Comparison of ENCODE assay signal across 11 cellular contexts in the genomic region with DNA sequence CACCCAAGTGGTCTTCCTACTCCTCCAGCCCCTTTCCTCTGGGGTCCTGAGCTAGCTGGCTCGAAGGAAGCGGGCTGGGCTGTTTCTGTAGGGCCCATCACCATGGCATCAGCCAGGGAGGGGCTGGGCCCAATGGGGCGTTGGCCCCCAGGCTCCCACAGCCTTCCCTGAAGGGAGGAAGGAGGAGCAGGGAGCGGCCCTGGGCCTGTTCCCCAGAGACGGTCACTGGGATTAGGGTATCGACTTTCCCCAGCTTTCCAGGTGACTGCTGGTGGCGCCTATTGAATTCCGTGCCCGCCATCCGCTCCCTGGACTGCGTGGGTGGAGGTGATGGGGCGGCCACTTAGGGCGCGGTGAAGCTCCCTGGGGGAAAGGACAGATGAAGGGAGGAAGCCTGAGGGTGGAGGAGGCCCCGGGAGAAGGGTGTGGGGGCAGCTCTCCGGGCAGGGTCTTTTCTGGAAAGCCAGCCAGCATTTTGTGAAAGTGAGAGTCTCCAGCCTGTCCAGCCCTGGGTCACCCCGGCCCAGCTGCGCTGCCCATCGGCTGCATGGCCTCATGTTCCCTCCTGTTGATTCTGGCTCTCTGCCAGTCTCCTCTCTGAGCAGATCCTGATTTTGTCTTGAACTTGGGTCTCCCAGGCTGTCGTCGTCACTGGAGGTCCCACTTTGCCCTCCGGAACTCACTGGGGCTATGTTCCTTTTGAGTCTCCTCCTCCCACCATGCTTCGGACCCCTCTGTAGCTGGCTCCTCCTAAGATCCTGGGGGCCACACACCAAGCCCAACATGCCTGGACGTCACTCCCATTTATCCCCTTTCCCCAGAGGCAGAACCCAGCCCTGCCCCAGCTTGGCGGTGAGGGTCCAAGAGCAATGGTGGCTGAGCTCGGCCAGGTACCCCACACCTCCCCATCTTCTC. TPM values are rescaled to one million over a fixed set of nuclear protein-coding genes. Genes with fewer than 3 reads are reported as not detected.
DNase-seq lines count a peak whose midpoint lies in the region; ATAC-seq and TF ChIP-seq lines count a peak whose summit lies in the region.
"Had no signal": no experiment of that assay in that cellular context is flagged by ENCODE, and none has a peak within 500 bp of the region (broad histone marks: within the 10 kb centered on the region; RNA-seq: fewer than 3 reads in every experiment).

No MANE protein-coding gene starts in this region.

- peaks cover 73% of the 10 kb centered on the region for H3K4me1 ChIP-seq in hepatocyte (ENCODE audit: insufficient read depth)

- 63% methylated on average over 20 of the region's 26 CpGs for WGBS in hepatocyte (ENCODE audit: low lambda C conversion rate, missing lambda C conversion rate)

- H3K27me3 ChIP-seq in hepatocyte, result no peaks in the 10 kb centered on the region

- peak overlapping the region; percentile 77 for H3K4me2 ChIP-seq in hepatocyte

- peaks cover 31% of the 10 kb centered on the region for H3K36me3 Mint-ChIP-seq in activated T-helper 17 cell treated with anti-CD3 and anti-CD28 coated beads, Interleukin-2, amount 50 U/mL, for 72 hours (ENCODE audit: low read depth)

- peaks cover 78% of the 10 kb centered on the region for H4K20me1 ChIP-seq in hepatocyte (ENCODE audit: insufficient read depth, poor library complexity, severe bottlenecking)

- no peaks in the 10 kb centered on the region for H3K9me3 ChIP-seq in hepatocyte (ENCODE audit: low read depth)

- H3K4me3 ChIP-seq in hepatocyte, result no peak overlapping the region

- H3K27ac ChIP-seq in hepatocyte, result peak overlapping the region; percentile 97

- DNase-seq in NCI-H524 (lab: John Stamatoyannopoulos, UW), result peak; percentile 31 to 56
- no peak for DNase-seq in NCI-H524 treated with DMSO at 0.1 percent for 48 hours (lab: John Stamatoyannopoulos, UW)
- no peak for DNase-seq in hepatocyte (ENCODE audit: low spot score)
- DNase-seq in stimulated activated naive CD8-positive, alpha-beta T cell treated with anti-CD3 and anti-CD28 coated beads, Interleukin-15, amount 100 ng/mL, for 72 hours, result no peak
- DNase-seq in central memory CD4-positive, alpha-beta T cell, result no peak

- H2AFZ ChIP-seq in hepatocyte, result no peak overlapping the region

- no peaks in the 10 kb centered on the region for H3K9me2 ChIP-seq in hepatocyte (replicated peaks; ENCODE audit: insufficient read depth)

- no peaks in the 10 kb centered on the region for H3K9me3 Mint-ChIP-seq in activated T-helper 17 cell treated with anti-CD3 and anti-CD28 coated beads, Interleukin-2, amount 50 U/mL, for 72 hours
- no peaks in the 10 kb centered on the region for H3K9me3 Mint-ChIP-seq in stimulated activated naive CD8-positive, alpha-beta T cell treated with anti-CD3 and anti-CD28 coated beads, Interleukin-15, amount 100 ng/mL, for 72 hours

- H3K4me1 Mint-ChIP-seq in activated T-helper 17 cell treated with anti-CD3 and anti-CD28 coated beads, Interleukin-2, amount 50 U/mL, for 72 hours, result peaks cover 31% of the 10 kb centered on the region
- peaks cover 75% of the 10 kb centered on the region for H3K4me1 Mint-ChIP-seq in stimulated activated naive CD8-positive, alpha-beta T cell treated with anti-CD3 and anti-CD28 coated beads, Interleukin-15, amount 100 ng/mL, for 72 hours

- no peak for ATAC-seq in activated T-helper 17 cell treated with anti-CD3 and anti-CD28 coated beads, Interleukin-2, amount 50 U/mL, for 72 hours (replicated peaks)
- ATAC-seq in stimulated activated naive CD8-positive, alpha-beta T cell treated with anti-CD3 and anti-CD28 coated beads, Interleukin-15, amount 100 ng/mL, for 72 hours, result no peak
- no peak for ATAC-seq in HG03439 (IDR thresholded peaks at IDR 0.05; ENCODE audit: unreplicated experiment)
- no peak for ATAC-seq in GM19467 (IDR thresholded peaks at IDR 0.05; ENCODE audit: unreplicated experiment)

- H3K4me3 Mint-ChIP-seq in activated T-helper 17 cell treated with anti-CD3 and anti-CD28 coated beads, Interleukin-2, amount 50 U/mL, for 72 hours, result peak overlapping the region; percentile 74
- H3K4me3 Mint-ChIP-seq in stimulated activated naive CD8-positive, alpha-beta T cell treated with anti-CD3 and anti-CD28 coated beads, Interleukin-15, amount 100 ng/mL, for 72 hours, result peak overlapping the region; percentile 76 to 80

- H3K36me3 ChIP-seq in hepatocyte (replicated peaks; ENCODE audit: insufficient read depth, low read depth), result no peaks in the 10 kb centered on the region

- H3K79me2 ChIP-seq in hepatocyte, result peaks cover 94% of the 10 kb centered on the region

- H3K27me3 Mint-ChIP-seq in activated T-helper 17 cell treated with anti-CD3 and anti-CD28 coated beads, Interleukin-2, amount 50 U/mL, for 72 hours, result no peaks in the 10 kb centered on the region
- H3K27me3 Mint-ChIP-seq in stimulated activated naive CD8-positive, alpha-beta T cell treated with anti-CD3 and anti-CD28 coated beads, Interleukin-15, amount 100 ng/mL, for 72 hours, result no peaks in the 10 kb centered on the region

- peak overlapping the region; percentile 83 for H3K27ac Mint-ChIP-seq in activated T-helper 17 cell treated with anti-CD3 and anti-CD28 coated beads, Interleukin-2, amount 50 U/mL, for 72 hours
- H3K27ac Mint-ChIP-seq in stimulated activated naive CD8-positive, alpha-beta T cell treated with anti-CD3 and anti-CD28 coated beads, Interleukin-15, amount 100 ng/mL, for 72 hours, result peak overlapping the region; percentile 94

- no peak for TF ChIP-seq CTCF in hepatocyte (IDR thresholded peaks at IDR 0.05; ENCODE audit: poor library complexity)

RNA-seq across cellular contexts. Expression of a gene that starts 9.8 kb away (rescaled TPM):
- 100 to 1,000 TPM in 1 of 2 donors, 10 to 100 TPM in 1; 76.2 to 160 TPM for total RNA-seq in activated T-helper 17 cell treated with anti-CD3 and anti-CD28 coated beads, Interleukin-2, amount 50 U/mL, for 72 hours
- 263 and 269 TPM in 2 replicates for total RNA-seq in hepatocyte
- polyA plus RNA-seq in hepatocyte, result 712 and 763 TPM in 2 replicates

RNA-seq across cellular contexts. Expression of a gene that starts 18.0 kb away (rescaled TPM):
- total RNA-seq in activated T-helper 17 cell treated with anti-CD3 and anti-CD28 coated beads, Interleukin-2, amount 50 U/mL, for 72 hours, result 10 to 100 TPM; 31.6 to 39.2 TPM
- total RNA-seq in hepatocyte, result 28.6 and 29.2 TPM in 2 replicates
- polyA plus RNA-seq in hepatocyte, result 34.8 and 62.9 TPM in 2 replicates

RNA-seq across cellular contexts. Expression of a gene that starts 21.1 kb away (rescaled TPM):
- 1 to 10 TPM; 2.5 to 3.4 TPM for total RNA-seq in activated T-helper 17 cell treated with anti-CD3 and anti-CD28 coated beads, Interleukin-2, amount 50 U/mL, for 72 hours
- total RNA-seq in hepatocyte, result 5.9 and 6.1 TPM in 2 replicates
- 7.0 and 11.8 TPM in 2 replicates for polyA plus RNA-seq in hepatocyte
- total RNA-seq: kidney epithelial cell had no signal

RNA-seq across cellular contexts. Expression of a gene that starts 45.5 kb away (rescaled TPM):
- total RNA-seq in activated T-helper 17 cell treated with anti-CD3 and anti-CD28 coated beads, Interleukin-2, amount 50 U/mL, for 72 hours, result not detected
- total RNA-seq in hepatocyte, result 0.32 TPM in 1 of 2 replicates, not detected in the other
- polyA plus RNA-seq in hepatocyte, result 0.44 and 0.85 TPM in 2 replicates
- total RNA-seq: activated CD8-positive, alpha-beta memory T cell treated with anti-CD3 and anti-CD28 coated beads for 36 hours; kidney epithelial cell had no signal
- polyA plus RNA-seq: AG04450 had no signal

Comparison
In these comparisons a context has a peak if more than half of its experiments do, and no peak if none do; other contexts are left out.
1. DNase-seq: peak in NCI-H524 (2 of 2); none in NCI-H524 treated with DMSO at 0.1 percent for 48 hours (single experiment), hepatocyte (single experiment), stimulated activated naive CD8-positive, alpha-beta T cell treated with anti-CD3 and anti-CD28 coated beads, Interleukin-15, amount 100 ng/mL, for 72 hours (0 of 2) and central memory CD4-positive, alpha-beta T cell (single experiment).